Comparison of ENCODE assay signal across 1 cellular context in genomic region chr16:87583453-87584131, GRCh38.
TF ChIP-seq lines count a peak whose summit lies in the region.

No MANE protein-coding gene starts in this region.

TF ChIP-seq in SK-N-SH, 30 proteins besides CTCF, POLR2A, EP300 and RAD21 (continued from another document):
- TF ChIP-seq ZBTB33 (IDR thresholded peaks at IDR 0.05; ENCODE audit: borderline replicate concordance, low read depth): no peak
